In genomic region chr11:119782673-119783072, GRCh38 we compare ENCODE assay signal across 14 cellular contexts. TPM values are rescaled to one million over a fixed set of nuclear protein-coding genes. Genes with fewer than 3 reads are reported as not detected.
DNase-seq lines count a peak whose midpoint lies in the region; ATAC-seq and TF ChIP-seq lines count a peak whose summit lies in the region.
"Had no signal": no experiment of that assay in that cellular context is flagged by ENCODE, and none has a peak within 500 bp of the region (broad histone marks: within the 10 kb centered on the region; RNA-seq: fewer than 3 reads in every experiment).

No MANE protein-coding gene starts in this region.

- POLR2A ChIA-PET in HEK293 (lab: Yijun Ruan, JAX), result no interaction called here
- POLR2A ChIA-PET in A673 (lab: Charles Lee; ENCODE audit: low non-redundant PET), result no interaction called here

- H3K9me3 ChIP-seq in HEK293 (ENCODE audit: control insufficient read depth, insufficient read depth, low read depth, low read length) (no peaks in the 10 kb centered on the region), A673 (ENCODE audit: low read depth, low read length, poor library complexity, severe bottlenecking) (no peaks in the 10 kb centered on the region), breast epithelium (peaks cover 0 to 14% of the 10 kb centered on the region in 2 donors)
- H3K9me3 ChIP-seq: body of pancreas had no signal

- peaks cover 0 to 6% (median 0%) of the 10 kb centered on the region in 5 experiments for H3K9me3 Mint-ChIP-seq in brain
- H3K9me3 Mint-ChIP-seq: activated CD4-positive, alpha-beta T cell treated with anti-CD3 and anti-CD28 coated beads, Interleukin-2, amount 10 ng/mL, durations not matched to agents 7 days and 5 days; activated T-helper 1 cell treated with anti-CD3 and anti-CD28 coated beads, Interleukin-12 subunit alpha, Interleukin-12 subunit beta, Interleukin-2, Interleukin-4 antibody, amounts not matched to agents 30 ng/mL and 10 ng/mL and 1 ng/mL, durations not matched to agents 14 hours and 24 hours and 36 hours had no signal

- peaks cover 6% of the 10 kb centered on the region for H3K27me3 Mint-ChIP-seq in brain

- H3K36me3 Mint-ChIP-seq in brain, result no peaks in the 10 kb centered on the region

- no peak overlapping the region for H3K27ac ChIP-seq in HEK293 (ENCODE audit: extremely low read depth, low read depth, low read length)
- no peak overlapping the region for H3K27ac ChIP-seq in A673 (ENCODE audit: low read depth, low read length, poor library complexity, severe bottlenecking)
- no peak overlapping the region for H3K27ac ChIP-seq in breast epithelium
- H3K27ac ChIP-seq: body of pancreas had no signal

- H3K27me3 ChIP-seq in A673 (replicated peaks; ENCODE audit: insufficient read depth, low read depth, low read length, poor library complexity) (peaks cover 7% of the 10 kb centered on the region), breast epithelium (no peaks in the 10 kb centered on the region)
- H3K27me3 ChIP-seq: body of pancreas had no signal

- peak; percentile 45 for DNase-seq in Ammon's horn (ENCODE audit: low spot score)
- peak; percentile 30 for DNase-seq in myocyte (ENCODE audit: low read depth)
- DNase-seq in GF-D8 (lab: John Stamatoyannopoulos, UW), result no peak
- DNase-seq in A673 (ENCODE audit: low spot score), result no peak
- no peak for DNase-seq in breast epithelium (ENCODE audit: low spot score in 2 of 2)
- DNase-seq: activated CD4-positive, alpha-beta T cell treated with anti-CD3 and anti-CD28 coated beads, Interleukin-2, amount 10 ng/mL, durations not matched to agents 7 days and 5 days; body of pancreas; NCI-H2029 had no signal

- no TSS peak for BruUV-seq in A673 (replicated peaks; lab: Mats Ljungman, UMichigan)

- ATAC-seq in GM19023 (IDR thresholded peaks at IDR 0.05; ENCODE audit: unreplicated experiment), result no peak
- ATAC-seq: body of pancreas had no signal

- TF ChIP-seq POLR2A in breast epithelium (IDR thresholded peaks at IDR 0.05), result no peak

- H3K4me3 ChIP-seq in HEK293 (ENCODE audit: low read depth, low read length) (no peak overlapping the region), A673 (ENCODE audit: low read depth, low read length, poor library complexity, severe bottlenecking) (no peak overlapping the region), breast epithelium (no peak overlapping the region)
- H3K4me3 ChIP-seq: body of pancreas, lung had no signal

- intact Hi-C loops in A673 (cut with micrococcal nuclease; ENCODE audit: unreplicated experiment), result no loop called here
- intact Hi-C loops in breast epithelium (cut with DNase I; ENCODE audit: low total_unique reads), result no loop called here

- H3K4me1 ChIP-seq in HEK293 (ENCODE audit: control insufficient read depth, insufficient read depth, low read length) (no peaks in the 10 kb centered on the region), A673 (ENCODE audit: insufficient read depth, low read length, poor library complexity, severe bottlenecking) (no peaks in the 10 kb centered on the region), breast epithelium (peaks cover 0 to 3% of the 10 kb centered on the region in 2 donors)
- H3K4me1 ChIP-seq: body of pancreas had no signal

- H3K36me3 ChIP-seq in HEK293 (ENCODE audit: control insufficient read depth in 2 of 2, insufficient read depth in 1 of 2, low read length in 2 of 2) (no peaks in the 10 kb centered on the region), A673 (ENCODE audit: insufficient read depth, low read length, poor library complexity, severe bottlenecking) (no peaks in the 10 kb centered on the region), breast epithelium (no peaks in the 10 kb centered on the region)

- no peak for TF ChIP-seq CTCF in HEK293 (tag by site-specific recombination; IDR thresholded peaks at IDR 0.05)
- TF ChIP-seq CTCF in brain (conservative IDR thresholded peaks at IDR 0.05), result no peak
- no peak for TF ChIP-seq CTCF in A673 (conservative IDR thresholded peaks at IDR 0.05; ENCODE audit: low read depth, low read length)
- TF ChIP-seq CTCF in breast epithelium (IDR thresholded peaks at IDR 0.05), result no peak

- H3K27ac Mint-ChIP-seq in brain, result peak overlapping the region in 4 of 5 experiments; percentile 28 to 91 (median 73)
- H3K27ac Mint-ChIP-seq: activated CD4-positive, alpha-beta T cell treated with anti-CD3 and anti-CD28 coated beads, Interleukin-2, amount 10 ng/mL, durations not matched to agents 7 days and 5 days; activated T-helper 1 cell treated with anti-CD3 and anti-CD28 coated beads, Interleukin-12 subunit alpha, Interleukin-12 subunit beta, Interleukin-2, Interleukin-4 antibody, amounts not matched to agents 30 ng/mL and 10 ng/mL and 1 ng/mL, durations not matched to agents 14 hours and 24 hours and 36 hours; B cell had no signal

- CTCF ChIA-PET in HEK293 (lab: Yijun Ruan, JAX) (no interaction called here), A673 (lab: Charles Lee) (no interaction called here)

- H3K4me3 Mint-ChIP-seq in brain, result no peak overlapping the region
- H3K4me3 Mint-ChIP-seq: activated CD4-positive, alpha-beta T cell treated with anti-CD3 and anti-CD28 coated beads, Interleukin-2, amount 10 ng/mL, durations not matched to agents 7 days and 5 days; activated T-helper 1 cell treated with anti-CD3 and anti-CD28 coated beads, Interleukin-12 subunit alpha, Interleukin-12 subunit beta, Interleukin-2, Interleukin-4 antibody, amounts not matched to agents 30 ng/mL and 10 ng/mL and 1 ng/mL, durations not matched to agents 14 hours and 24 hours and 36 hours; B cell had no signal

- peaks cover 37% of the 10 kb centered on the region for H3K4me1 Mint-ChIP-seq in brain
- H3K4me1 Mint-ChIP-seq: activated CD4-positive, alpha-beta T cell treated with anti-CD3 and anti-CD28 coated beads, Interleukin-2, amount 10 ng/mL, durations not matched to agents 7 days and 5 days; B cell had no signal

TF ChIP-seq in HEK293, 187 proteins besides CTCF, POLR2A, EP300 and RAD21:
- TF ChIP-seq BCL11B (tag by site-specific recombination; IDR thresholded peaks at IDR 0.05; ENCODE audit: low read depth) (no peak), ZNF335 (tag by site-specific recombination; conservative IDR thresholded peaks at IDR 0.05) (peak; percentile 45)

RNA-seq across cellular contexts. Expression of gene NECTIN1, which starts 53.7 kb away (rescaled TPM):
- 56.3 TPM for polyA plus RNA-seq in brain (ENCODE audit: insufficient read depth, low read depth, low replicate concordance)
- 3.4 and 4.0 TPM in 2 replicates for total RNA-seq in myocyte
- 6.0 TPM for polyA plus RNA-seq in myocyte (2012)
- total RNA-seq in A673 (2021), result 9.8 and 10.1 TPM in 2 replicates
- total RNA-seq in breast epithelium, result 1 to 10 TPM; 2.6 to 6.6 (median 4.5) TPM

Comparison
In these comparisons a context has a peak if more than half of its experiments do, and no peak if none do; other contexts are left out.
1. DNase-seq: peak in Ammon's horn (single experiment) and myocyte (single experiment); none in GF-D8 (single experiment), A673 (single experiment) and breast epithelium (0 of 2).